ENCODE assay signal across 16 cellular contexts in the genomic region with DNA sequence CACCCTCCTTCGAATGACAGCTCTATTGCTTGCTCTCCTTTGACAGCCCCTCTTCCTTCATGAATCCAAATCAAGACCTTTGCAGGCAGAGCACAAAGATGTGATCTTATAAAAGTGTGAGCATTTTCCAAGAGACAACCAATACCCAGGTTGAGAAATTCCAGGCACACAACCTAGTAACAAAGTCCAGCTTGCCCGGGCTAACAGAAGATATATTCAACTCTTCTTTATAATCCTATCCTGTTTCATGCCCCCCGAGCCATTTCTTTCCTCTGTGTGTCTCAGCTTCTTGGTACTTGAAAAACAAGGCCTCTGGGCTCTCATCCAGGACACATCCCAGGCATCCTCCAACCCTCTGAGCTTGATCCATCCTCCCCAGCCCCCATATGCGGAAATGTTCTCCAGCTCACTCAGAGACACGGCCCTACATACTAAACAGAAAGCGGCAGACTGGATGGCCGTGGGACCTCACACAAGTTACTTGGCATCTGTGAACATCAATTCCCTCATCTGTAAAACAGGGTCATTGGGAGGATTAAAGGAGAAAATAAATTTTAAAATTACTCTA.
DNase-seq lines count a peak whose midpoint lies in the region; ATAC-seq lines count a peak whose summit lies in the region.
"Had no signal": no experiment of that assay in that cellular context is flagged by ENCODE, and none has a peak within 500 bp of the region (broad histone marks: within the 10 kb centered on the region; RNA-seq: fewer than 3 reads in every experiment).

No MANE protein-coding gene starts in this region.

- H3K27me3 Mint-ChIP-seq in naive thymus-derived CD8-positive, alpha-beta T cell: no peaks in the 10 kb centered on the region
- no peaks in the 10 kb centered on the region for H3K27me3 Mint-ChIP-seq in T-helper 2 cell treated with Interferon-gamma antibody and Interleukin-4, amounts not matched to agents 5 μg/mL and 100 μg/mL, for 36 hours (ENCODE audit: low read depth)
- H3K27me3 Mint-ChIP-seq: activated CD4-positive, alpha-beta T cell treated with anti-CD3 and anti-CD28 coated beads for 36 hours had no signal

- H3K4me3 Mint-ChIP-seq in naive thymus-derived CD8-positive, alpha-beta T cell: no peak overlapping the region
- no peak overlapping the region for H3K4me3 Mint-ChIP-seq in T-helper 2 cell treated with Interferon-gamma antibody and Interleukin-4, amounts not matched to agents 5 μg/mL and 100 μg/mL, for 36 hours
- H3K4me3 Mint-ChIP-seq: activated CD4-positive, alpha-beta T cell treated with anti-CD3 and anti-CD28 coated beads for 36 hours; GM23338; stimulated activated naive B cell treated with anti-CD40 and anti-IgM and Interleukin-4, amounts not matched to agents 10 μg/mL and 1 μg/mL and 100 μg/mL, for 72 hours had no signal

- POLR2A ChIA-PET in naive thymus-derived CD8-positive, alpha-beta T cell (lab: Charles Lee): no interaction called here

- no peak overlapping the region for H3K27ac Mint-ChIP-seq in naive thymus-derived CD8-positive, alpha-beta T cell
- H3K27ac Mint-ChIP-seq in T-helper 2 cell treated with Interferon-gamma antibody and Interleukin-4, amounts not matched to agents 5 μg/mL and 100 μg/mL, for 36 hours: no peak overlapping the region
- H3K27ac Mint-ChIP-seq: activated CD4-positive, alpha-beta T cell treated with anti-CD3 and anti-CD28 coated beads for 36 hours; GM23338; stimulated activated naive B cell treated with anti-CD40 and anti-IgM and Interleukin-4, amounts not matched to agents 10 μg/mL and 1 μg/mL and 100 μg/mL, for 72 hours had no signal

- H3K4me1 ChIP-seq in rectal smooth muscle tissue (ENCODE audit: control insufficient read depth, insufficient read depth, low read length): peaks cover 15% of the 10 kb centered on the region

- intact Hi-C loops in head of caudate nucleus (cut with DNase I): no loop called here

- H3K27ac ChIP-seq in rectal smooth muscle tissue (ENCODE audit: low read depth, low read length): peak overlapping the region; percentile 59
- H3K27ac ChIP-seq: BLaER1 treated with 17β-estradiol and CSF1 and Interleukin-3, amounts not matched to agents 10 nM and 100 nM had no signal

- no peak overlapping the region for H3K9ac ChIP-seq in rectal smooth muscle tissue (ENCODE audit: low read length)
- H3K9ac ChIP-seq: BLaER1 treated with 17β-estradiol and CSF1 and Interleukin-3, amounts not matched to agents 10 nM and 100 nM had no signal

- H3K9me3 Mint-ChIP-seq in naive thymus-derived CD8-positive, alpha-beta T cell: no peaks in the 10 kb centered on the region
- H3K9me3 Mint-ChIP-seq in T-helper 2 cell treated with Interferon-gamma antibody and Interleukin-4, amounts not matched to agents 5 μg/mL and 100 μg/mL, for 36 hours: no peaks in the 10 kb centered on the region
- H3K9me3 Mint-ChIP-seq: GM23338; stimulated activated naive B cell treated with anti-CD40 and anti-IgM and Interleukin-4, amounts not matched to agents 10 μg/mL and 1 μg/mL and 100 μg/mL, for 72 hours had no signal

- no peaks in the 10 kb centered on the region for H3K36me3 ChIP-seq in rectal smooth muscle tissue (ENCODE audit: control insufficient read depth, insufficient read depth, low read length)
- H3K36me3 ChIP-seq: BLaER1 treated with 17β-estradiol and CSF1 and Interleukin-3, amounts not matched to agents 10 nM and 100 nM had no signal

- H3K36me3 Mint-ChIP-seq in naive thymus-derived CD8-positive, alpha-beta T cell: no peaks in the 10 kb centered on the region
- H3K36me3 Mint-ChIP-seq in T-helper 2 cell treated with Interferon-gamma antibody and Interleukin-4, amounts not matched to agents 5 μg/mL and 100 μg/mL, for 36 hours (ENCODE audit: low read depth): no peaks in the 10 kb centered on the region
- H3K36me3 Mint-ChIP-seq: stimulated activated naive B cell treated with anti-CD40 and anti-IgM and Interleukin-4, amounts not matched to agents 10 μg/mL and 1 μg/mL and 100 μg/mL, for 72 hours had no signal

- H3K4me1 Mint-ChIP-seq in naive thymus-derived CD8-positive, alpha-beta T cell: peaks cover 0 to 4% (median 0%) of the 10 kb centered on the region in 4 donors
- no peaks in the 10 kb centered on the region for H3K4me1 Mint-ChIP-seq in T-helper 2 cell treated with Interferon-gamma antibody and Interleukin-4, amounts not matched to agents 5 μg/mL and 100 μg/mL, for 36 hours (ENCODE audit: low read depth)
- H3K4me1 Mint-ChIP-seq: activated CD4-positive, alpha-beta T cell treated with anti-CD3 and anti-CD28 coated beads for 36 hours had no signal

- DNase-seq in GM03348 (ENCODE audit: low spot score) (peak; percentile 48), astrocyte of the hippocampus (ENCODE audit: low read depth, low spot score) (peak; percentile 54), head of caudate nucleus (peak in 24 of 42 donors; percentile 10 to 60 (median 26))
- DNase-seq in naive thymus-derived CD8-positive, alpha-beta T cell: no peak
- no peak for DNase-seq in T-helper 2 cell treated with Interferon-gamma antibody and Interleukin-4, amounts not matched to agents 5 μg/mL and 100 μg/mL, for 36 hours (ENCODE audit: low spot score)
- DNase-seq in activated CD4-positive, alpha-beta T cell treated with anti-CD3 and anti-CD28 coated beads, Interleukin-2, amount 50 U/mL, for 1 hour: no peak
- DNase-seq: activated CD4-positive, alpha-beta T cell treated with anti-CD3 and anti-CD28 coated beads for 36 hours; activated T-cell treated with anti-CD3 and anti-CD28 coated beads, Interleukin-2, amount 50 U/mL, for 48 hours; effector memory CD4-positive, alpha-beta T cell; OCI-M1; stimulated activated CD4-positive, alpha-beta T cell treated with anti-CD3 and anti-CD28 coated beads, Interleukin-4, amount 100 ng/mL, for 4 hours; stimulated activated naive B cell treated with anti-CD40 and anti-IgM and Interleukin-4, amounts not matched to agents 10 μg/mL and 1 μg/mL and 100 μg/mL, for 72 hours had no signal

- no peak overlapping the region for H3K4me3 ChIP-seq in rectal smooth muscle tissue (ENCODE audit: low read length)
- H3K4me3 ChIP-seq: BLaER1 treated with 17β-estradiol and CSF1 and Interleukin-3, amounts not matched to agents 10 nM and 100 nM; GM23338 had no signal

- ATAC-seq in naive thymus-derived CD8-positive, alpha-beta T cell: no peak
- ATAC-seq in GM21367 (IDR thresholded peaks at IDR 0.05; ENCODE audit: unreplicated experiment): no peak
- ATAC-seq: activated CD4-positive, alpha-beta T cell treated with anti-CD3 and anti-CD28 coated beads for 36 hours; GM23338; stimulated activated naive B cell treated with anti-CD40 and anti-IgM and Interleukin-4, amounts not matched to agents 10 μg/mL and 1 μg/mL and 100 μg/mL, for 72 hours had no signal

- H3K27me3 ChIP-seq in rectal smooth muscle tissue (ENCODE audit: control insufficient read depth, insufficient read depth, low read length): no peaks in the 10 kb centered on the region
- H3K27me3 ChIP-seq: BLaER1 treated with 17β-estradiol and CSF1 and Interleukin-3, amounts not matched to agents 10 nM and 100 nM had no signal

Comparison
In these comparisons a context has a peak if more than half of its experiments do, and no peak if none do; other contexts are left out.
1. DNase-seq: peak in GM03348 (single experiment), astrocyte of the hippocampus (single experiment) and head of caudate nucleus (24 of 42); none in naive thymus-derived CD8-positive, alpha-beta T cell (0 of 10), T-helper 2 cell treated with Interferon-gamma antibody and Interleukin-4, amounts not matched to agents 5 μg/mL and 100 μg/mL, for 36 hours (single experiment) and activated CD4-positive, alpha-beta T cell treated with anti-CD3 and anti-CD28 coated beads, Interleukin-2, amount 50 U/mL, for 1 hour (single experiment).